8 cellular contexts compared by ENCODE assay signal in genomic region chr3:142844339-142844977, GRCh38. TPM values are rescaled to one million over a fixed set of nuclear protein-coding genes. Genes with fewer than 3 reads are reported as not detected.
A peak's percentile ranks its signal among the peaks of the same experiment; 100 is the strongest.
DNase-seq lines count a peak whose midpoint lies in the region; ATAC-seq and TF ChIP-seq lines count a peak whose summit lies in the region.

No MANE protein-coding gene starts in this region.

- TF ChIP-seq POLR2A in suprapubic skin (IDR thresholded peaks at IDR 0.05): no peak

- no peak overlapping the region for H3K4me3 Mint-ChIP-seq in CD4-positive, alpha-beta memory T cell

- intact Hi-C loops in CD4-positive, alpha-beta memory T cell (cut with micrococcal nuclease): no loop called here

- H3K36me3 Mint-ChIP-seq in CD4-positive, alpha-beta memory T cell: no peaks in the 10 kb centered on the region

- POLR2A ChIA-PET in CD4-positive, alpha-beta memory T cell (lab: Charles Lee; ENCODE audit: partially characterized antibody): no interaction called here

- no peak overlapping the region for H3K27ac Mint-ChIP-seq in CD4-positive, alpha-beta memory T cell

- peak; percentile 61 for TF ChIP-seq CTCF in brain microvascular endothelial cell (IDR thresholded peaks at IDR 0.05; ENCODE audit: low read depth, low read length, missing control alignments)
- TF ChIP-seq CTCF in osteoblast (IDR thresholded peaks at IDR 0.05; ENCODE audit: extremely low read depth, low read depth, low read length): peak; percentile 68
- TF ChIP-seq CTCF in suprapubic skin (IDR thresholded peaks at IDR 0.05): no peak

- DNase-seq in COLO829 (ENCODE audit: low spot score): peak; percentile 91
- DNase-seq in MV-4-11 (lab: John Stamatoyannopoulos, UW): peak; percentile 37
- DNase-seq in brain microvascular endothelial cell: no peak
- DNase-seq in osteoblast (ENCODE audit: insufficient read length, low spot score, missing footprints): peak; percentile 69
- no peak for DNase-seq in CD4-positive, alpha-beta memory T cell
- DNase-seq in suprapubic skin (ENCODE audit: low spot score in 2 of 2): no peak

- no peaks in the 10 kb centered on the region for H3K36me3 ChIP-seq in brain microvascular endothelial cell (replicated peaks)
- H3K36me3 ChIP-seq in osteoblast (ENCODE audit: insufficient read depth, low read length): no peaks in the 10 kb centered on the region
- no peaks in the 10 kb centered on the region for H3K36me3 ChIP-seq in CD4-positive, alpha-beta memory T cell (ENCODE audit: insufficient read depth, low read length)
- no peaks in the 10 kb centered on the region for H3K36me3 ChIP-seq in suprapubic skin

- peak overlapping the region; percentile 57 for H2AFZ ChIP-seq in osteoblast (ENCODE audit: low read length)

- CTCF ChIA-PET in CD4-positive, alpha-beta memory T cell (lab: Charles Lee; ENCODE audit: partially characterized antibody): no interaction called here

- H3K27me3 ChIP-seq in brain microvascular endothelial cell (replicated peaks): no peaks in the 10 kb centered on the region
- H3K27me3 ChIP-seq in osteoblast (ENCODE audit: insufficient read depth, low read length): no peaks in the 10 kb centered on the region
- H3K27me3 ChIP-seq in CD4-positive, alpha-beta memory T cell (ENCODE audit: insufficient read depth, low read length): no peaks in the 10 kb centered on the region
- no peaks in the 10 kb centered on the region for H3K27me3 ChIP-seq in suprapubic skin

- peak; percentile 57 for ATAC-seq in GM18909 (IDR thresholded peaks at IDR 0.05; ENCODE audit: poor library complexity, unreplicated experiment)
- no peak for ATAC-seq in GM19328 (IDR thresholded peaks at IDR 0.05; ENCODE audit: unreplicated experiment)

- peaks cover 1 to 6% of the 10 kb centered on the region in 2 donors for H3K27me3 Mint-ChIP-seq in CD4-positive, alpha-beta memory T cell

- no peak overlapping the region for H3K27ac ChIP-seq in brain microvascular endothelial cell
- H3K27ac ChIP-seq in osteoblast (ENCODE audit: low read depth, low read length): no peak overlapping the region
- H3K27ac ChIP-seq in CD4-positive, alpha-beta memory T cell (ENCODE audit: low read depth, low read length): no peak overlapping the region
- no peak overlapping the region for H3K27ac ChIP-seq in suprapubic skin

- in situ Hi-C loops in brain microvascular endothelial cell (cut with HindIII; ENCODE audit: low pct_ligation_motif_present, low sequenced_read_pairs): loop anchor here (25.0 kb wide), 1 partner anchor 118 kb away; the partner anchor contains the start of gene PAQR9

- H3K4me3 ChIP-seq in brain microvascular endothelial cell (ENCODE audit: low read depth, low read length) (no peak overlapping the region), osteoblast (ENCODE audit: insufficient read depth, low read length) (no peak overlapping the region), suprapubic skin (no peak overlapping the region)
- no peak overlapping the region for H3K4me3 ChIP-seq in CD4-positive, alpha-beta memory T cell (ENCODE audit: low read length in 2 of 2)

- H3K4me2 ChIP-seq in osteoblast (ENCODE audit: insufficient read depth, low read length): no peak overlapping the region

- TF ChIP-seq EP300 in suprapubic skin (IDR thresholded peaks at IDR 0.05): no peak

- no peaks in the 10 kb centered on the region for H3K4me1 Mint-ChIP-seq in CD4-positive, alpha-beta memory T cell

- H3K4me1 ChIP-seq in osteoblast (ENCODE audit: insufficient read depth, low read length) (peaks cover under 1% of the 10 kb centered on the region), suprapubic skin (no peaks in the 10 kb centered on the region)
- no peaks in the 10 kb centered on the region for H3K4me1 ChIP-seq in CD4-positive, alpha-beta memory T cell (ENCODE audit: insufficient read depth, low read length)

- H4K20me1 ChIP-seq in osteoblast (ENCODE audit: insufficient read depth, low read length): no peaks in the 10 kb centered on the region

- no peaks in the 10 kb centered on the region for H3K9me3 ChIP-seq in osteoblast (ENCODE audit: low read depth, low read length)
- H3K9me3 ChIP-seq in CD4-positive, alpha-beta memory T cell (ENCODE audit: control insufficient read depth in 1 of 2, low read length in 2 of 2): no peaks in the 10 kb centered on the region
- no peaks in the 10 kb centered on the region for H3K9me3 ChIP-seq in suprapubic skin

- no peaks in the 10 kb centered on the region for H3K79me2 ChIP-seq in osteoblast (ENCODE audit: insufficient read depth, low read length)

- no peaks in the 10 kb centered on the region for H3K9me3 Mint-ChIP-seq in CD4-positive, alpha-beta memory T cell

- 52% methylated on average over 4 of the region's 4 CpGs for WGBS in suprapubic skin

RNA-seq across cellular contexts. Expression of gene PCOLCE2, which starts 44.4 kb away (rescaled TPM):
- 19.7 and 21.4 TPM in 2 replicates for total RNA-seq in osteoblast
- total RNA-seq in CD4-positive, alpha-beta memory T cell: not detected
- polyA plus RNA-seq in CD4-positive, alpha-beta memory T cell: not detected
- 10 to 100 TPM in 1 of 4 donors, 1 to 10 TPM in 3; 3.2 to 13.3 (median 6.7) TPM for total RNA-seq in suprapubic skin

Comparison
In these comparisons a context has a peak if more than half of its experiments do, and no peak if none do; other contexts are left out.
1. DNase-seq: peak in COLO829 (single experiment), MV-4-11 (single experiment) and osteoblast (single experiment); none in brain microvascular endothelial cell (single experiment), CD4-positive, alpha-beta memory T cell (0 of 5) and suprapubic skin (0 of 2).
2. CTCF ChIP-seq: peak in brain microvascular endothelial cell (single experiment) and osteoblast (single experiment); none in suprapubic skin (0 of 2).